9 cellular contexts compared by ENCODE assay signal in the genomic region with DNA sequence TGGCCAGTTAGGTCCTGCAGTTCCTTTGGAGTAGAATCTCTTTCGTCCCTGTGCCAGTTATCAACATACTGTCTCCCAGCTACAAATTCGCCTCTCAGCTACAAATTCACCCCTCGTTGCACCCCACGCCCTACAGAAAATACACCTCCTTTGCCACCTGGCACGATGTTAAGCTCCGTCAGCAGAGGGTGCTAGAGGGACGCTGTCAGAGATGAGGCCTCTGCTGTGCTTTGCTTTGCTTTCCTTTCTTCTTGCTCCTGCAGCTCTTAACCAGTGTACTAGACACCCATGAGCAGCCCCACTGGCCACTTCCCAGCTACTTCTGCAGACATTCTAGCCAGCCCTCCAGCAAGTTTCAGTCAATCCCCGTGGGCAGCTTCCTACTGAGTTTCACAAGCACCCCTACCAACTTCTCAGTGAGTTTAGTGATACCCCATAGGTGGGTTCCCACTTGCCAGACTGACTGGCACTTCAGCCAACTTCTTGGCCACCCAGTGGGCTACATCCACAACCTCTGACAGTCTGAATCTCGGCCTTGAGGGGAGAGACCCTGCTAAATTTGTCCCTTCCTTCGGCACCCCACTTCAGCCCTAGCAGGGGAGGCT. TPM values are rescaled to one million over a fixed set of nuclear protein-coding genes. Genes with fewer than 3 reads are reported as not detected.
DNase-seq lines count a peak whose midpoint lies in the region; ATAC-seq and TF ChIP-seq lines count a peak whose summit lies in the region.
"Had no signal": no experiment of that assay in that cellular context is flagged by ENCODE, and none has a peak within 500 bp of the region (broad histone marks: within the 10 kb centered on the region; RNA-seq: fewer than 3 reads in every experiment).

No MANE protein-coding gene starts in this region.

- H3K79me1 ChIP-seq in trophoblast cell (ENCODE audit: low read length), result no peaks in the 10 kb centered on the region

- no peak overlapping the region for H3K4ac ChIP-seq in trophoblast cell (ENCODE audit: low read depth, low read length)

- no peak overlapping the region for H3K14ac ChIP-seq in trophoblast cell (ENCODE audit: low read length)

- no peak overlapping the region for H3K4me3 Mint-ChIP-seq in activated naive CD4-positive, alpha-beta T cell treated with anti-CD3 and anti-CD28 coated beads, Interleukin-2, amount 10 ng/mL, durations not matched to agents 7 days and 5 days
- H3K4me3 Mint-ChIP-seq in glutamatergic neuron (ENCODE audit: unreplicated experiment), result no peak overlapping the region

- no peak overlapping the region for H3K4me2 ChIP-seq in trophoblast cell (ENCODE audit: low read length)
- H3K4me2 ChIP-seq: BLaER1 treated with 17β-estradiol and CSF1 and Interleukin-3, amounts not matched to agents 10 nM and 100 nM had no signal

- H3K79me2 ChIP-seq in trophoblast cell (ENCODE audit: control insufficient read depth, insufficient read depth, low read length, poor library complexity), result no peaks in the 10 kb centered on the region

- peaks cover 3% of the 10 kb centered on the region for H3K4me1 Mint-ChIP-seq in activated naive CD4-positive, alpha-beta T cell treated with anti-CD3 and anti-CD28 coated beads, Interleukin-2, amount 10 ng/mL, durations not matched to agents 7 days and 5 days
- H3K4me1 Mint-ChIP-seq in glutamatergic neuron (ENCODE audit: low read depth, unreplicated experiment), result no peaks in the 10 kb centered on the region

- CTCF ChIA-PET in activated naive CD4-positive, alpha-beta T cell treated with anti-CD3 and anti-CD28 coated beads, Interleukin-2, amount 10 ng/mL, durations not matched to agents 7 days and 5 days (lab: Charles Lee), result interaction anchor here (0.7 to 3.2 kb wide), 33 partner anchors 10 to 323 kb away, joined by 3 to 42 read pairs (median 5); a partner anchor contains a TSS

- TF ChIP-seq EP300 in upper lobe of left lung (IDR thresholded peaks at IDR 0.05), result no peak

- H2BK5ac ChIP-seq in trophoblast cell (ENCODE audit: low read depth, low read length, poor library complexity), result no peak overlapping the region

- H3K27ac ChIP-seq in trophoblast cell (ENCODE audit: low read depth, low read length), result no peak overlapping the region
- no peak overlapping the region for H3K27ac ChIP-seq in upper lobe of left lung
- H3K27ac ChIP-seq: BLaER1 treated with 17β-estradiol and CSF1 and Interleukin-3, amounts not matched to agents 10 nM and 100 nM had no signal

- no peaks in the 10 kb centered on the region for H3K9me3 Mint-ChIP-seq in activated naive CD4-positive, alpha-beta T cell treated with anti-CD3 and anti-CD28 coated beads, Interleukin-2, amount 10 ng/mL, durations not matched to agents 7 days and 5 days
- peaks cover 2% of the 10 kb centered on the region for H3K9me3 Mint-ChIP-seq in glutamatergic neuron (ENCODE audit: unreplicated experiment)

- no peak overlapping the region for H4K12ac ChIP-seq in trophoblast cell (ENCODE audit: low read depth, low read length)

- H3K4me1 ChIP-seq in trophoblast cell (ENCODE audit: control insufficient read depth in 1 of 2, insufficient read depth in 2 of 2, low read length in 2 of 2), result no peaks in the 10 kb centered on the region
- peaks cover 0 to 5% (median 0%) of the 10 kb centered on the region in 4 donors for H3K4me1 ChIP-seq in upper lobe of left lung
- H3K4me1 ChIP-seq: BLaER1 treated with 17β-estradiol and CSF1 and Interleukin-3, amounts not matched to agents 10 nM and 100 nM had no signal

- H3K27me3 ChIP-seq in trophoblast cell (ENCODE audit: insufficient read depth, low read length) (no peaks in the 10 kb centered on the region), upper lobe of left lung (no peaks in the 10 kb centered on the region)
- H3K27me3 ChIP-seq: BLaER1 treated with 17β-estradiol and CSF1 and Interleukin-3, amounts not matched to agents 10 nM and 100 nM had no signal

- no peak overlapping the region for H2AK5ac ChIP-seq in trophoblast cell (ENCODE audit: low read length)

- no peak overlapping the region for H2BK12ac ChIP-seq in trophoblast cell (ENCODE audit: low read length)

- TF ChIP-seq CTCF in glutamatergic neuron (IDR thresholded peaks at IDR 0.05; ENCODE audit: partially characterized antibody, unreplicated experiment) (peak; percentile 73), upper lobe of left lung (IDR thresholded peaks at IDR 0.05) (peak; percentile 68 to 85 (median 76))

- no peak overlapping the region for H3K23ac ChIP-seq in trophoblast cell (ENCODE audit: low read length)

- ATAC-seq in SK-N-SH treated with all-trans-retinoic acid at 6 μM for 48 hours (peak; percentile 97), upper lobe of left lung (ENCODE audit: low FRiP score in 2 of 2) (peak; percentile 80 to 88)

- no peak overlapping the region for H2AFZ ChIP-seq in trophoblast cell (ENCODE audit: insufficient read depth, low read length, poor library complexity)

- H3K4me3 ChIP-seq in trophoblast cell (ENCODE audit: low read depth, low read length), result no peak overlapping the region
- no peak overlapping the region for H3K4me3 ChIP-seq in upper lobe of left lung
- H3K4me3 ChIP-seq: BLaER1 treated with 17β-estradiol and CSF1 and Interleukin-3, amounts not matched to agents 10 nM and 100 nM had no signal

- H4K8ac ChIP-seq in trophoblast cell (ENCODE audit: low read depth, low read length), result no peak overlapping the region

- no peak overlapping the region for H3K18ac ChIP-seq in trophoblast cell (ENCODE audit: low read length)

- H2BK120ac ChIP-seq in trophoblast cell (ENCODE audit: insufficient read depth, low read length, poor library complexity), result no peak overlapping the region

- no peak for TF ChIP-seq POLR2A in upper lobe of left lung (IDR thresholded peaks at IDR 0.05)

- H4K91ac ChIP-seq in trophoblast cell (ENCODE audit: low read depth, low read length), result no peak overlapping the region

- peaks cover 4% of the 10 kb centered on the region for H3K27me3 Mint-ChIP-seq in activated naive CD4-positive, alpha-beta T cell treated with anti-CD3 and anti-CD28 coated beads, Interleukin-2, amount 10 ng/mL, durations not matched to agents 7 days and 5 days
- H3K27me3 Mint-ChIP-seq in glutamatergic neuron (ENCODE audit: unreplicated experiment), result peaks cover 3% of the 10 kb centered on the region

- no peak overlapping the region for H3K9ac ChIP-seq in trophoblast cell (ENCODE audit: low read length)
- H3K9ac ChIP-seq: BLaER1 treated with 17β-estradiol and CSF1 and Interleukin-3, amounts not matched to agents 10 nM and 100 nM had no signal

- peak; percentile 5 to 48 for DNase-seq in NCI-H446 (lab: John Stamatoyannopoulos, UW)
- DNase-seq in NCI-H446 treated with DMSO at 0.1 percent for 48 hours (lab: John Stamatoyannopoulos, UW), result no peak
- peak; percentile 66 for DNase-seq in LoVo (ENCODE audit: low spot score)
- peak; percentile 90 for DNase-seq in activated naive CD4-positive, alpha-beta T cell treated with anti-CD3 and anti-CD28 coated beads, Interleukin-2, amount 10 ng/mL, durations not matched to agents 7 days and 5 days
- DNase-seq in glutamatergic neuron, result peak; percentile 83
- peak; percentile 52 to 84 for DNase-seq in trophoblast cell
- DNase-seq in upper lobe of left lung, result peak in 1 of 2 donors; percentile 68

- H3K36me3 ChIP-seq in trophoblast cell (ENCODE audit: control insufficient read depth in 1 of 2, insufficient read depth in 2 of 2, low read length in 2 of 2), result peaks cover 0 to 6% of the 10 kb centered on the region in 2 experiments
- H3K36me3 ChIP-seq in upper lobe of left lung, result peaks cover 0 to 11% (median 5%) of the 10 kb centered on the region in 4 donors

- H3K9me3 ChIP-seq in trophoblast cell (ENCODE audit: insufficient read depth, low read depth, low read length) (peaks cover 1% of the 10 kb centered on the region), upper lobe of left lung (no peaks in the 10 kb centered on the region)
- H3K9me3 ChIP-seq: BLaER1 treated with 17β-estradiol and CSF1 and Interleukin-3, amounts not matched to agents 10 nM and 100 nM had no signal

- no peak overlapping the region for H3K27ac Mint-ChIP-seq in activated naive CD4-positive, alpha-beta T cell treated with anti-CD3 and anti-CD28 coated beads, Interleukin-2, amount 10 ng/mL, durations not matched to agents 7 days and 5 days
- H3K27ac Mint-ChIP-seq in glutamatergic neuron (ENCODE audit: unreplicated experiment), result no peak overlapping the region

- no CpG with 5 or more reads among the region's 10 CpGs for WGBS in trophoblast cell (ENCODE audit: extremely low coverage, insufficient coverage, insufficient read length)
- WGBS in upper lobe of left lung, 2 donors, result 13 to 15% methylated on average over 10 of the region's 10 CpGs

- peaks cover 6% of the 10 kb centered on the region for H3K36me3 Mint-ChIP-seq in activated naive CD4-positive, alpha-beta T cell treated with anti-CD3 and anti-CD28 coated beads, Interleukin-2, amount 10 ng/mL, durations not matched to agents 7 days and 5 days
- no peaks in the 10 kb centered on the region for H3K36me3 Mint-ChIP-seq in glutamatergic neuron (ENCODE audit: unreplicated experiment)

TF ChIP-seq in SK-N-SH treated with all-trans-retinoic acid at 6 μM for 48 hours, 23 proteins besides CTCF, POLR2A, EP300 and RAD21 (continues in another document):
- TF ChIP-seq GLIS3 (CRISPR knock-in tag; IDR thresholded peaks at IDR 0.05) (no peak), SNAI2 (CRISPR knock-in tag; IDR thresholded peaks at IDR 0.05) (no peak), ESRRG (CRISPR knock-in tag; IDR thresholded peaks at IDR 0.05) (no peak), TOX (CRISPR knock-in tag; IDR thresholded peaks at IDR 0.05; ENCODE audit: borderline replicate concordance) (no peak), ZNF565 (CRISPR knock-in tag; conservative IDR thresholded peaks at IDR 0.05; ENCODE audit: low read depth) (no peak)

RNA-seq across cellular contexts. Expression of a gene that starts 21.8 kb away (rescaled TPM):
- total RNA-seq in glutamatergic neuron (ENCODE audit: unreplicated experiment) (15.6 TPM), upper lobe of left lung (10 to 100 TPM in 5 of 6 donors, 1 to 10 TPM in 1; 8.2 to 21.0 (median 12.5) TPM)
- 13.2 and 13.7 TPM in 2 replicates for polyA plus RNA-seq in trophoblast cell (2013)

RNA-seq across cellular contexts. Expression of a gene that starts 21.8 kb away (rescaled TPM):
- 6.8 TPM for total RNA-seq in glutamatergic neuron (ENCODE audit: unreplicated experiment)
- polyA plus RNA-seq in trophoblast cell (2013), result 1.2 and 1.5 TPM in 2 replicates
- total RNA-seq in upper lobe of left lung, result 1 to 10 TPM in 5 of 6 donors, under 1 TPM in 1; 0.89 to 5.5 (median 2.6) TPM

RNA-seq across cellular contexts. Expression of a gene that starts 41.8 kb away (rescaled TPM):
- total RNA-seq in glutamatergic neuron (ENCODE audit: unreplicated experiment), result 143 TPM
- 33.2 and 33.5 TPM in 2 replicates for polyA plus RNA-seq in trophoblast cell (2013)
- total RNA-seq in upper lobe of left lung, result 100 to 1,000 TPM in 1 of 6 donors, 10 to 100 TPM in 5; 50.1 to 135 (median 76.4) TPM
